Comparison of ENCODE assay signal across 17 cellular contexts in the genomic region with DNA sequence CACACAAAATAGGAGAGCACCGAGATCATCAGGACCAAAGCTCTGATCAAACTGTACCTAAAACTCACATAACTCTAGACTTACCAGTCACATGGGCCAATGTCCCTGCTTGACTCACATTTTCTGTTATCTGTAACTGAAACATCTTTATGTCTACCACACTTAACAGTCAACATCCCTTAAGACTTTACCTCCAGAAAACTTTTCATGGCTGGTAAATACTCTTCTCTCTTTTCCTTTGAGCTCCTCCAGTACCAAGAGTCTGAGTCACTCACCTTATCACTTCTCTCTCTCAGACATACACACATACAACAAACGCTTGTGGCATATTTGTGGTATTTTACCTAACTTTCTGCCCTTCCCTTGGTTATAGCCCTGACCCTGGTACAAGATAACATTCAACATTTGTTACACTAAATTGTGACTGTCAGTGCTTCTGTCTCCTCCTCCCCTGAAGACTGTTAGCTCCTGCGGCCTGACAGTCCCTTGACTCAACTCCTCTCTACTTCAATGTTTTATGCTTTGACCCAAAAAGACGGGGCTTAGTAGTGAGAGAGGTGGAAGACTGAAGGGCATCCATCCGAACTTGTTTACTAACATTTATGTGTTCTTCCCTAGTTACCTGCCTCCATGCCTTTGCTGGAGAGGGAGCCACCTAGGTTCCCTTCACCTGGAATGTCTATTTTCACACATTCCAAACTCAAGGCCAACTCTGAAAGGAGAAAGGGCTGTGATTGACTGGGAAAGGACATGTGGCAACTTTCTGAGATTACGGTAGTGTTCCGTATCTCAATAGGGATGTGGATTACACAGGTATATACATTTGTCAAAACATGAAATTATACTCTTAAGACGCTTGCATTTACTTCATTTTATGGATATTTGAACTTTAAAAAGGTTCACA. TPM values are rescaled to one million over a fixed set of nuclear protein-coding genes. Genes with fewer than 3 reads are reported as not detected.
DNase-seq lines count a peak whose midpoint lies in the region; ATAC-seq and TF ChIP-seq lines count a peak whose summit lies in the region.
"Had no signal": no experiment of that assay in that cellular context is flagged by ENCODE, and none has a peak within 500 bp of the region (broad histone marks: within the 10 kb centered on the region; RNA-seq: fewer than 3 reads in every experiment).

No MANE protein-coding gene starts in this region.

- no peak for DNase-seq in activated T-cell treated with anti-CD3 and anti-CD28 coated beads, Interleukin-2, amount 50 U/mL, for 24 hours
- no peak for DNase-seq in activated T-cell treated with anti-CD3 and anti-CD28 coated beads for 4 hours
- DNase-seq in T-helper 2 cell treated with Interferon-gamma antibody and Interleukin-4, amounts not matched to agents 5 μg/mL and 100 μg/mL, for 36 hours (ENCODE audit: low spot score), result peak; percentile 60
- peak; percentile 29 to 41 for DNase-seq in cardiac fibroblast (ENCODE audit: low read depth in 2 of 2)
- DNase-seq in stimulated activated naive B cell treated with anti-CD40 and anti-IgM and Interleukin-4, amounts not matched to agents 10 μg/mL and 1 μg/mL and 100 μg/mL, for 72 hours, result no peak
- DNase-seq in NCI-H1436 treated with DMSO at 0.1 percent for 48 hours (lab: John Stamatoyannopoulos, UW), result no peak
- DNase-seq in esophagus muscularis mucosa (ENCODE audit: extremely low spot score), result no peak
- no peak for DNase-seq in central memory CD4-positive, alpha-beta T cell
- DNase-seq: activated naive CD4-positive, alpha-beta T cell treated with anti-CD3 and anti-CD28 coated beads, Interleukin-2, amount 50 U/mL, for 16 hours; naive thymus-derived CD4-positive, alpha-beta T cell; NCI-H1105 treated with DMSO at 0.1 percent for 48 hours; NCI-H748 treated with DMSO at 0.1 percent for 48 hours; SJCRH30; upper lobe of left lung had no signal

- no peaks in the 10 kb centered on the region for H3K36me3 ChIP-seq in esophagus muscularis mucosa
- H3K36me3 ChIP-seq: gastroesophageal sphincter, SJCRH30, upper lobe of left lung had no signal

- H3K27ac ChIP-seq in esophagus muscularis mucosa (replicated peaks in 1 of 4), result no peak overlapping the region
- H3K27ac ChIP-seq: gastroesophageal sphincter, HL-60, SJCRH30, upper lobe of left lung had no signal

- TF ChIP-seq CTCF in cardiac fibroblast (IDR thresholded peaks at IDR 0.05; ENCODE audit: low read depth, low read length), result no peak
- no peak for TF ChIP-seq CTCF in esophagus muscularis mucosa (IDR thresholded peaks at IDR 0.05)

- H3K27ac Mint-ChIP-seq in activated T-cell treated with anti-CD3 and anti-CD28 coated beads, Interleukin-2, amount 50 U/mL, for 24 hours, result peak overlapping the region; percentile 81
- H3K27ac Mint-ChIP-seq in T-helper 2 cell treated with Interferon-gamma antibody and Interleukin-4, amounts not matched to agents 5 μg/mL and 100 μg/mL, for 36 hours, result peak overlapping the region; percentile 61
- H3K27ac Mint-ChIP-seq in stimulated activated naive B cell treated with anti-CD40 and anti-IgM and Interleukin-4, amounts not matched to agents 10 μg/mL and 1 μg/mL and 100 μg/mL, for 72 hours, result peak overlapping the region; percentile 6

- peak; percentile 53 to 54 for ATAC-seq in stimulated activated naive B cell treated with anti-CD40 and anti-IgM and Interleukin-4, amounts not matched to agents 10 μg/mL and 1 μg/mL and 100 μg/mL, for 72 hours (replicated peaks)
- ATAC-seq: gastroesophageal sphincter; naive thymus-derived CD4-positive, alpha-beta T cell had no signal

- H3K9me3 ChIP-seq in esophagus muscularis mucosa, result no peaks in the 10 kb centered on the region
- H3K9me3 ChIP-seq: gastroesophageal sphincter, SJCRH30, upper lobe of left lung had no signal

- TF ChIP-seq EP300 in esophagus muscularis mucosa (IDR thresholded peaks at IDR 0.05), result no peak

- no peaks in the 10 kb centered on the region for H3K36me3 Mint-ChIP-seq in activated T-cell treated with anti-CD3 and anti-CD28 coated beads, Interleukin-2, amount 50 U/mL, for 24 hours (ENCODE audit: low read depth)
- H3K36me3 Mint-ChIP-seq in T-helper 2 cell treated with Interferon-gamma antibody and Interleukin-4, amounts not matched to agents 5 μg/mL and 100 μg/mL, for 36 hours (ENCODE audit: low read depth), result peaks cover 4% of the 10 kb centered on the region
- peaks cover 0 to 3% of the 10 kb centered on the region in 2 donors for H3K36me3 Mint-ChIP-seq in stimulated activated naive B cell treated with anti-CD40 and anti-IgM and Interleukin-4, amounts not matched to agents 10 μg/mL and 1 μg/mL and 100 μg/mL, for 72 hours

- peaks cover 15% of the 10 kb centered on the region for H3K27me3 Mint-ChIP-seq in activated T-cell treated with anti-CD3 and anti-CD28 coated beads, Interleukin-2, amount 50 U/mL, for 24 hours
- H3K27me3 Mint-ChIP-seq in T-helper 2 cell treated with Interferon-gamma antibody and Interleukin-4, amounts not matched to agents 5 μg/mL and 100 μg/mL, for 36 hours (ENCODE audit: low read depth), result peaks cover 13% of the 10 kb centered on the region
- H3K27me3 Mint-ChIP-seq in stimulated activated naive B cell treated with anti-CD40 and anti-IgM and Interleukin-4, amounts not matched to agents 10 μg/mL and 1 μg/mL and 100 μg/mL, for 72 hours, result no peaks in the 10 kb centered on the region

- peaks cover 2% of the 10 kb centered on the region for H3K9me3 Mint-ChIP-seq in activated T-cell treated with anti-CD3 and anti-CD28 coated beads, Interleukin-2, amount 50 U/mL, for 24 hours
- H3K9me3 Mint-ChIP-seq in T-helper 2 cell treated with Interferon-gamma antibody and Interleukin-4, amounts not matched to agents 5 μg/mL and 100 μg/mL, for 36 hours, result no peaks in the 10 kb centered on the region
- H3K9me3 Mint-ChIP-seq in stimulated activated naive B cell treated with anti-CD40 and anti-IgM and Interleukin-4, amounts not matched to agents 10 μg/mL and 1 μg/mL and 100 μg/mL, for 72 hours, result peaks cover 8 to 10% of the 10 kb centered on the region in 2 donors

- peaks cover 27% of the 10 kb centered on the region for H3K4me1 Mint-ChIP-seq in activated T-cell treated with anti-CD3 and anti-CD28 coated beads, Interleukin-2, amount 50 U/mL, for 24 hours (ENCODE audit: low read depth)
- peaks cover 22% of the 10 kb centered on the region for H3K4me1 Mint-ChIP-seq in T-helper 2 cell treated with Interferon-gamma antibody and Interleukin-4, amounts not matched to agents 5 μg/mL and 100 μg/mL, for 36 hours (ENCODE audit: low read depth)
- peaks cover 16 to 27% of the 10 kb centered on the region in 2 donors for H3K4me1 Mint-ChIP-seq in stimulated activated naive B cell treated with anti-CD40 and anti-IgM and Interleukin-4, amounts not matched to agents 10 μg/mL and 1 μg/mL and 100 μg/mL, for 72 hours

- peaks cover 0 to 10% (median 0%) of the 10 kb centered on the region in 4 donors for H3K27me3 ChIP-seq in esophagus muscularis mucosa
- H3K27me3 ChIP-seq: SJCRH30, upper lobe of left lung had no signal

- H3K4me1 ChIP-seq in esophagus muscularis mucosa, result no peaks in the 10 kb centered on the region
- H3K4me1 ChIP-seq: gastroesophageal sphincter, SJCRH30, upper lobe of left lung had no signal

- WGBS in esophagus muscularis mucosa, result 85% methylated on average over 8 of the region's 8 CpGs

- no peak for TF ChIP-seq POLR2A in esophagus muscularis mucosa (IDR thresholded peaks at IDR 0.05; ENCODE audit: low read depth)

- H3K4me3 ChIP-seq in cardiac fibroblast (replicated peaks in 1 of 2; ENCODE audit: low read depth in 2 of 2, low read length in 2 of 2) (no peak overlapping the region), esophagus muscularis mucosa (no peak overlapping the region)
- H3K4me3 ChIP-seq: gastroesophageal sphincter, SJCRH30, upper lobe of left lung had no signal

- intact Hi-C loops in esophagus muscularis mucosa (cut with DNase I), result no loop called here

- no peak overlapping the region for H3K4me3 Mint-ChIP-seq in activated T-cell treated with anti-CD3 and anti-CD28 coated beads, Interleukin-2, amount 50 U/mL, for 24 hours
- peak overlapping the region; percentile 37 for H3K4me3 Mint-ChIP-seq in T-helper 2 cell treated with Interferon-gamma antibody and Interleukin-4, amounts not matched to agents 5 μg/mL and 100 μg/mL, for 36 hours
- H3K4me3 Mint-ChIP-seq in stimulated activated naive B cell treated with anti-CD40 and anti-IgM and Interleukin-4, amounts not matched to agents 10 μg/mL and 1 μg/mL and 100 μg/mL, for 72 hours, result no peak overlapping the region

RNA-seq across cellular contexts. Expression of a gene that starts 3.7 kb away (rescaled TPM):
- 1 to 10 TPM in 1 of 4 donors, under 1 TPM in 2, not detected in 1; 0.50 to 3.7 (median 0.84) TPM for total RNA-seq in esophagus muscularis mucosa
- total RNA-seq: dermis microvascular lymphatic vessel endothelial cell, SJCRH30 had no signal

RNA-seq across cellular contexts. Expression of a gene that starts 9.2 kb away (rescaled TPM):
- total RNA-seq in esophagus muscularis mucosa, result 10 to 100 TPM; 74.8 to 92.1 (median 76.4) TPM

Comparison
In these comparisons a context has a peak if more than half of its experiments do, and no peak if none do; other contexts are left out.
1. DNase-seq: peak in T-helper 2 cell treated with Interferon-gamma antibody and Interleukin-4, amounts not matched to agents 5 μg/mL and 100 μg/mL, for 36 hours (single experiment) and cardiac fibroblast (2 of 2); none in activated T-cell treated with anti-CD3 and anti-CD28 coated beads, Interleukin-2, amount 50 U/mL, for 24 hours (single experiment), activated T-cell treated with anti-CD3 and anti-CD28 coated beads for 4 hours (single experiment), stimulated activated naive B cell treated with anti-CD40 and anti-IgM and Interleukin-4, amounts not matched to agents 10 μg/mL and 1 μg/mL and 100 μg/mL, for 72 hours (single experiment), NCI-H1436 treated with DMSO at 0.1 percent for 48 hours (single experiment), esophagus muscularis mucosa (single experiment) and central memory CD4-positive, alpha-beta T cell (single experiment).
2. H3K27ac Mint-ChIP-seq: peak in every context shown above with its lines; median percentile 81 in activated T-cell treated with anti-CD3 and anti-CD28 coated beads, Interleukin-2, amount 50 U/mL, for 24 hours; 61 in T-helper 2 cell treated with Interferon-gamma antibody and Interleukin-4, amounts not matched to agents 5 μg/mL and 100 μg/mL, for 36 hours; 6 in stimulated activated naive B cell treated with anti-CD40 and anti-IgM and Interleukin-4, amounts not matched to agents 10 μg/mL and 1 μg/mL and 100 μg/mL, for 72 hours.